29 cellular contexts compared by ENCODE assay signal in genomic region chr16:10671729-10672128, GRCh38. TPM values are rescaled to one million over a fixed set of nuclear protein-coding genes. Genes with fewer than 3 reads are reported as not detected.
"Had no signal": no experiment of that assay in that cellular context is flagged by ENCODE, and none has a peak within 500 bp of the region (broad histone marks: within the 10 kb centered on the region; RNA-seq: fewer than 3 reads in every experiment).

No MANE protein-coding gene starts in this region.

- H3K9me3 Mint-ChIP-seq: dendritic cell treated with granulocyte-macrophage colony-stimulating factor and Interleukin-4, amounts not matched to agents 40 ng/mL and 50 ng/mL, for 4 days; effector memory CD8-positive, alpha-beta T cell; endodermal cell had no signal

- H3K9me3 ChIP-seq: colonic mucosa, esophagus muscularis mucosa, esophagus squamous epithelium, gastrocnemius medialis, gastroesophageal sphincter, heart left ventricle, heart right ventricle had no signal

- H3K27ac ChIP-seq: colonic mucosa, coronary artery, dorsolateral prefrontal cortex, epithelial cell of prostate, esophagus muscularis mucosa, esophagus squamous epithelium, foreskin keratinocyte, gastrocnemius medialis, gastroesophageal sphincter, heart left ventricle, heart right ventricle had no signal

- DNase-seq: colonic mucosa; cortex of kidney; dermis blood vessel endothelial cell; dorsolateral prefrontal cortex; effector CD4-positive, alpha-beta T cell; effector CD8-positive, alpha-beta T cell; effector memory CD4-positive, alpha-beta T cell; effector memory CD8-positive, alpha-beta T cell; endodermal cell; erythroblast; esophagus squamous epithelium; foreskin fibroblast; foreskin keratinocyte; foreskin melanocyte; gastrocnemius medialis; glutamatergic neuron; head of caudate nucleus; heart left ventricle; heart right ventricle had no signal

- H3K36me3 ChIP-seq: colonic mucosa, esophagus muscularis mucosa, esophagus squamous epithelium, gastrocnemius medialis, gastroesophageal sphincter, heart left ventricle, heart right ventricle had no signal

- ATAC-seq: effector memory CD8-positive, alpha-beta T cell; esophagus mucosa; foreskin keratinocyte; gastrocnemius medialis; gastroesophageal sphincter; heart left ventricle; heart right ventricle had no signal

- H3K4me1 ChIP-seq: colonic mucosa, foreskin keratinocyte, gastrocnemius medialis, gastroesophageal sphincter, heart left ventricle had no signal

- H3K27ac Mint-ChIP-seq: dendritic cell treated with granulocyte-macrophage colony-stimulating factor and Interleukin-4, amounts not matched to agents 40 ng/mL and 50 ng/mL, for 4 days; effector memory CD8-positive, alpha-beta T cell; endodermal cell had no signal

- H3K4me3 Mint-ChIP-seq: dendritic cell treated with granulocyte-macrophage colony-stimulating factor and Interleukin-4, amounts not matched to agents 40 ng/mL and 50 ng/mL, for 4 days; effector memory CD8-positive, alpha-beta T cell; endodermal cell had no signal

- H3K4me3 ChIP-seq: colonic mucosa, coronary artery, dorsolateral prefrontal cortex, esophagus muscularis mucosa, esophagus squamous epithelium, gastrocnemius medialis, gastroesophageal sphincter, heart left ventricle, heart right ventricle had no signal

RNA-seq across cellular contexts. Expression of gene TEKT5, which starts 23.0 kb away (rescaled TPM):
- total RNA-seq: dermis blood vessel endothelial cell, dermis microvascular lymphatic vessel endothelial cell, endothelial cell of umbilical vein, epithelial cell of proximal tubule, esophagus mucosa, esophagus muscularis mucosa, esophagus squamous epithelium, fibroblast of lung, foreskin keratinocyte, gastrocnemius medialis had no signal
- polyA plus RNA-seq: endothelial cell of umbilical vein, foreskin keratinocyte, heart left ventricle, heart right ventricle had no signal
